9 cellular contexts compared by ENCODE assay signal in genomic region chr2:80073134-80073561, GRCh38.
A peak's percentile ranks its signal among the peaks of the same experiment; 100 is the strongest.
DNase-seq lines count a peak whose midpoint lies in the region; ATAC-seq, FAIRE-seq and TF ChIP-seq lines count a peak whose summit lies in the region.
"Had no signal": no experiment of that assay in that cellular context is flagged by ENCODE, and none has a peak within 500 bp of the region (broad histone marks: within the 10 kb centered on the region; RNA-seq: fewer than 3 reads in every experiment).

No MANE protein-coding gene starts in this region.

- no peak for TF ChIP-seq EP300 in suprapubic skin (IDR thresholded peaks at IDR 0.05)

- H3K4me1 ChIP-seq in NT2/D1 (ENCODE audit: insufficient read depth, insufficient read length) (no peaks in the 10 kb centered on the region), kidney (ENCODE audit: control insufficient read depth in 1 of 2, insufficient read depth in 1 of 2, low read depth in 1 of 2, low read length in 2 of 2) (no peaks in the 10 kb centered on the region), suprapubic skin (no peaks in the 10 kb centered on the region)

- no peak for FAIRE-seq in bronchial epithelial cell (lab: Jason Lieb, UNC)
- no peak for FAIRE-seq in kidney (lab: Jason Lieb, UNC)

- TF ChIP-seq CTCF in bronchial epithelial cell (IDR thresholded peaks at IDR 0.05; ENCODE audit: insufficient read depth, low read length, severe bottlenecking) (peak; percentile 66), kidney (IDR thresholded peaks at IDR 0.05; ENCODE audit: borderline replicate concordance, extremely low read depth, insufficient read depth) (peak; percentile 61), suprapubic skin (IDR thresholded peaks at IDR 0.05) (peak in 1 of 2 donors; percentile 28)

- no peak overlapping the region for H3K9ac ChIP-seq in NT2/D1 (ENCODE audit: insufficient read length, low read depth)
- no peak overlapping the region for H3K9ac ChIP-seq in kidney (ENCODE audit: low read length in 2 of 2)

- ATAC-seq in GM18858 (IDR thresholded peaks at IDR 0.05; ENCODE audit: unreplicated experiment) (peak; percentile 69), GM21381 (IDR thresholded peaks at IDR 0.05; ENCODE audit: unreplicated experiment) (no peak)

- H3K4me3 ChIP-seq in NT2/D1 (ENCODE audit: insufficient read length, low read depth) (no peak overlapping the region), bronchial epithelial cell (ENCODE audit: low read depth, low read length) (no peak overlapping the region), kidney (ENCODE audit: low read length in 2 of 2) (no peak overlapping the region), suprapubic skin (no peak overlapping the region)
- H3K4me3 ChIP-seq: skin epidermis had no signal

- intact Hi-C loops in kidney (cut with DNase I) = no loop called here

- 5% methylated on average over 2 of the region's 2 CpGs for WGBS in suprapubic skin

- H3K27me3 ChIP-seq in NT2/D1 (ENCODE audit: insufficient read depth, insufficient read length) = no peaks in the 10 kb centered on the region
- no peaks in the 10 kb centered on the region for H3K27me3 ChIP-seq in bronchial epithelial cell (ENCODE audit: control insufficient read depth, insufficient read depth, low read length)
- no peaks in the 10 kb centered on the region for H3K27me3 ChIP-seq in suprapubic skin

- no peaks in the 10 kb centered on the region for H3K36me3 ChIP-seq in NT2/D1 (ENCODE audit: insufficient read depth, insufficient read length, low read length)
- no peaks in the 10 kb centered on the region for H3K36me3 ChIP-seq in bronchial epithelial cell (ENCODE audit: control insufficient read depth, insufficient read depth, low read length)
- no peaks in the 10 kb centered on the region for H3K36me3 ChIP-seq in kidney (ENCODE audit: control insufficient read depth in 1 of 2, insufficient read depth in 2 of 2, low read length in 2 of 2)
- H3K36me3 ChIP-seq in suprapubic skin = no peaks in the 10 kb centered on the region

- no peak for TF ChIP-seq POLR2A in suprapubic skin (IDR thresholded peaks at IDR 0.05)

- DNase-seq in COLO668 (lab: John Stamatoyannopoulos, UW; ENCODE audit: unreplicated experiment) (peak; percentile 17), HPDE6-E6E7 (ENCODE audit: extremely low spot score) (peak; percentile 6), NT2/D1 (ENCODE audit: low read depth, low spot score) (peak; percentile 70), bronchial epithelial cell (ENCODE audit: low read depth) (peak; percentile 50), kidney (no peak), suprapubic skin (ENCODE audit: low spot score in 2 of 2) (no peak)

- H3K9me3 ChIP-seq in NT2/D1 (ENCODE audit: insufficient read depth, low read length) = no peaks in the 10 kb centered on the region
- no peaks in the 10 kb centered on the region for H3K9me3 ChIP-seq in kidney (ENCODE audit: control insufficient read depth in 1 of 2, low read length in 2 of 2)
- H3K9me3 ChIP-seq in suprapubic skin = no peaks in the 10 kb centered on the region

- no peak overlapping the region for H3K27ac ChIP-seq in kidney (ENCODE audit: low read depth in 2 of 2, low read length in 2 of 2)
- H3K27ac ChIP-seq in suprapubic skin = no peak overlapping the region
- H3K27ac ChIP-seq: skin epidermis had no signal

Comparison
In these comparisons a context has a peak if more than half of its experiments do, and no peak if none do; other contexts are left out.
1. DNase-seq: peak in COLO668 (single experiment), HPDE6-E6E7 (single experiment), NT2/D1 (single experiment) and bronchial epithelial cell (single experiment); none in kidney (single experiment) and suprapubic skin (0 of 2).